ENCODE assay signal across 1 cellular context in the genomic region with DNA sequence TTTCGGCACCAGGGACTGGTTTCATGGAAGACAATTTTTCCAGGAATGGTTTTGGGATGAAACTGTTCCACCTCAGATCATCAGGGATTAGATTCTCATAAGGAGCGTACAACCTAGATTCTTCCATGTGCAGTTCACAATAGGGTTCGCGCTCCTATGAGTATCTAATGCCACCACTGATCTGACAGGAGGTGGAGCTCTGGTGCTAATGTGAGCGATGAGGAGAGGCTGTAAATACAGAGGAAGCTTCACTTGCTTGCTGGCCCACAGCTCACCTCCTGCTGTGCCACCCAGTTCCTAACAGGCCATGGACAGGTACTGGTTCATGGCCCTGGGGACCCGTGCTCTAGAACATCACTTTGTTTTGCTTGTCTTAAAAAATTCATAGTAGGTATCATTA.
TF ChIP-seq lines count a peak whose summit lies in the region.

No MANE protein-coding gene starts in this region.

TF ChIP-seq in HepG2, 621 proteins besides CTCF, POLR2A, EP300 and RAD21 (continued from another document):
- TF ChIP-seq, protein P1, sequence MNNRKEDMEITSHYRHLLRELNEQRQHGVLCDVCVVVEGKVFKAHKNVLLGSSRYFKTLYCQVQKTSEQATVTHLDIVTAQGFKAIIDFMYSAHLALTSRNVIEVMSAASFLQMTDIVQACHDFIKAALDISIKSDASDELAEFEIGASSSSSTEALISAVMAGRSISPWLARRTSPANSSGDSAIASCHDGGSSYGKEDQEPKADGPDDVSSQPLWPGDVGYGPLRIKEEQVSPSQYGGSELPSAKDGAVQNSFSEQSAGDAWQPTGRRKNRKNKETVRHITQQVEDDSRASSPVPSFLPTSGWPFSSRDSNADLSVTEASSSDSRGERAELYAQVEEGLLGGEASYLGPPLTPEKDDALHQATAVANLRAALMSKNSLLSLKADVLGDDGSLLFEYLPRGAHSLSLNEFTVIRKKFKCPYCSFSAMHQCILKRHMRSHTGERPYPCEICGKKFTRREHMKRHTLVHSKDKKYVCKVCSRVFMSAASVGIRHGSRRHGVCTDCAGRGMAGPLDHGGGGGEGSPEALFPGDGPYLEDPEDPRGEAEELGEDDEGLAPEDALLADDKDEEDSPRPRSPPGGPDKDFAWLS (CRISPR knock-in tag; IDR thresholded peaks at IDR 0.05; ENCODE audit: borderline replicate concordance), result no peak
